ENCODE assay signal across 8 cellular contexts in genomic region chr19:52269338-52270261, GRCh38. TPM values are rescaled to one million over a fixed set of nuclear protein-coding genes. Genes with fewer than 3 reads are reported as not detected.
DNase-seq lines count a peak whose midpoint lies in the region; ATAC-seq and TF ChIP-seq lines count a peak whose summit lies in the region.

TSS of gene ZNF766 (plus strand) at chr19:52269587. CDS start at chr19:52269614, 27 bp downstream.

- WGBS in ovary, 3 donors: 0% methylated on average over 66 to 70 of the region's 70 CpGs
- 0% methylated on average over 30 to 49 of the region's 70 CpGs for WGBS in thyroid gland, 2 donors

- H2AFZ ChIP-seq in SU-DHL-6 (ENCODE audit: low read depth, low read length, severe bottlenecking): peak within 1 kb of the TSS; percentile 79

- no peaks in the 10 kb centered on the region for H4K20me1 ChIP-seq in SU-DHL-6 (ENCODE audit: low read depth, low read length)

- H3K36me3 Mint-ChIP-seq in activated naive CD8-positive, alpha-beta T cell treated with anti-CD3 and anti-CD28 coated beads, Interleukin-2, amount 10 ng/mL, durations not matched to agents 7 days and 5 days: peaks cover 44% of the 10 kb centered on the region

- peak; percentile 84 for TF ChIP-seq POLR2A in ovary (IDR thresholded peaks at IDR 0.05)
- peak in 1 of 2 donors; percentile 92 for TF ChIP-seq POLR2A in thyroid gland (IDR thresholded peaks at IDR 0.05)

- peak; percentile 97 for DNase-seq in GM10248 (ENCODE audit: extremely low spot score)
- DNase-seq in NCI-H128 (lab: John Stamatoyannopoulos, UW; ENCODE audit: unreplicated experiment): peak; percentile 92
- peak; percentile 98 for DNase-seq in activated naive CD8-positive, alpha-beta T cell treated with anti-CD3 and anti-CD28 coated beads, Interleukin-2, amount 10 ng/mL, durations not matched to agents 7 days and 5 days
- peak; percentile 99 for DNase-seq in Right ventricle myocardium inferior (ENCODE audit: missing footprints)
- DNase-seq in ovary: peak; percentile 96 to 98 (median 98)
- peak; percentile 98 to 99 for DNase-seq in thyroid gland

- H3K4me3 ChIP-seq in SU-DHL-6 (ENCODE audit: insufficient read depth, low read length, poor library complexity, severe bottlenecking) (peak within 1 kb of the TSS; percentile 92), ovary (peak within 1 kb of the TSS; percentile 87), thyroid gland (replicated peaks in 1 of 3) (peak within 1 kb of the TSS; percentile 64 to 95 (median 77))

- H3K27ac ChIP-seq in SU-DHL-6 (ENCODE audit: low read depth, low read length) (peak within 1 kb of the TSS; percentile 65), ovary (peak within 1 kb of the TSS; percentile 66 to 77), thyroid gland (peak within 1 kb of the TSS; percentile 86 to 92 (median 88))

- H3K9me3 ChIP-seq in SU-DHL-6 (ENCODE audit: insufficient read depth, low read length) (no peaks in the 10 kb centered on the region), ovary (no peaks in the 10 kb centered on the region), thyroid gland (no peaks in the 10 kb centered on the region)

- no peak for TF ChIP-seq CTCF in GM10248 (IDR thresholded peaks at IDR 0.05; ENCODE audit: control extremely low read depth, extremely low read depth, low read depth, missing control alignments)
- TF ChIP-seq CTCF in SU-DHL-6 (IDR thresholded peaks at IDR 0.05; ENCODE audit: insufficient read depth, low read length, poor library complexity, severe bottlenecking): no peak
- no peak for TF ChIP-seq CTCF in ovary (IDR thresholded peaks at IDR 0.05)
- TF ChIP-seq CTCF in thyroid gland (IDR thresholded peaks at IDR 0.05): no peak

- peak within 1 kb of the TSS; percentile 99 for H3K4me3 Mint-ChIP-seq in activated naive CD8-positive, alpha-beta T cell treated with anti-CD3 and anti-CD28 coated beads, Interleukin-2, amount 10 ng/mL, durations not matched to agents 7 days and 5 days

- H3K9me3 Mint-ChIP-seq in activated naive CD8-positive, alpha-beta T cell treated with anti-CD3 and anti-CD28 coated beads, Interleukin-2, amount 10 ng/mL, durations not matched to agents 7 days and 5 days: peaks cover 26% of the 10 kb centered on the region

- H3K9me2 ChIP-seq in SU-DHL-6 (replicated peaks; ENCODE audit: insufficient read depth, low read length): no peaks in the 10 kb centered on the region

- intact Hi-C loops in Right ventricle myocardium inferior (cut with DNase I): loop anchor here (1.0 kb wide), 1 partner anchor 27 kb away; no protein-coding TSS in a partner anchor
- intact Hi-C loops in ovary (cut with DNase I): no loop called here
- intact Hi-C loops in thyroid gland (cut with DNase I): no loop called here

- H3F3A ChIP-seq in SU-DHL-6 (ENCODE audit: insufficient read depth): no peaks in the 10 kb centered on the region

- H3K27me3 ChIP-seq in SU-DHL-6 (ENCODE audit: low read length) (no peaks in the 10 kb centered on the region), ovary (no peaks in the 10 kb centered on the region), thyroid gland (no peaks in the 10 kb centered on the region)

- peaks cover 16% of the 10 kb centered on the region for H3K4me1 Mint-ChIP-seq in activated naive CD8-positive, alpha-beta T cell treated with anti-CD3 and anti-CD28 coated beads, Interleukin-2, amount 10 ng/mL, durations not matched to agents 7 days and 5 days

- peaks cover 10% of the 10 kb centered on the region for H3K4me1 ChIP-seq in ovary (ENCODE audit: insufficient read depth)
- peaks cover 17% of the 10 kb centered on the region in 2 donors for H3K4me1 ChIP-seq in thyroid gland

- TF ChIP-seq EP300 in ovary (IDR thresholded peaks at IDR 0.05): no peak

- peaks cover 49% of the 10 kb centered on the region for H3K79me2 ChIP-seq in SU-DHL-6 (ENCODE audit: insufficient read depth, low read length)

- no peaks in the 10 kb centered on the region for H3K27me3 Mint-ChIP-seq in activated naive CD8-positive, alpha-beta T cell treated with anti-CD3 and anti-CD28 coated beads, Interleukin-2, amount 10 ng/mL, durations not matched to agents 7 days and 5 days

- CTCF ChIA-PET in GM10248 (lab: Yijun Ruan, JAX): no interaction called here

- H3K4me2 ChIP-seq in SU-DHL-6 (ENCODE audit: low read depth, low read length, poor library complexity, severe bottlenecking): peak within 1 kb of the TSS; percentile 75

- POLR2A ChIA-PET in GM10248 (lab: Yijun Ruan, JAX): no interaction called here
- POLR2A ChIA-PET in activated naive CD8-positive, alpha-beta T cell treated with anti-CD3 and anti-CD28 coated beads, Interleukin-2, amount 10 ng/mL, durations not matched to agents 7 days and 5 days (lab: Charles Lee): no interaction called here

- peak within 1 kb of the TSS; percentile 96 for H3K27ac Mint-ChIP-seq in activated naive CD8-positive, alpha-beta T cell treated with anti-CD3 and anti-CD28 coated beads, Interleukin-2, amount 10 ng/mL, durations not matched to agents 7 days and 5 days

- ATAC-seq in HG02678 (IDR thresholded peaks at IDR 0.05; ENCODE audit: unreplicated experiment): peak; percentile 97
- ATAC-seq in activated naive CD8-positive, alpha-beta T cell treated with anti-CD3 and anti-CD28 coated beads, Interleukin-2, amount 10 ng/mL, durations not matched to agents 7 days and 5 days (ENCODE audit: low read depth): peak; percentile 91
- peak; percentile 100 for ATAC-seq in Right ventricle myocardium inferior

- peaks cover 8% of the 10 kb centered on the region for H3K36me3 ChIP-seq in SU-DHL-6 (ENCODE audit: low read length)
- no peaks in the 10 kb centered on the region for H3K36me3 ChIP-seq in ovary
- H3K36me3 ChIP-seq in thyroid gland: no peaks in the 10 kb centered on the region

- H3K9ac ChIP-seq in SU-DHL-6 (ENCODE audit: low read length): peak within 1 kb of the TSS; percentile 94

RNA-seq across cellular contexts. Expression of gene ZNF766, which starts in this region (rescaled TPM):
- total RNA-seq in activated naive CD8-positive, alpha-beta T cell treated with anti-CD3 and anti-CD28 coated beads, Interleukin-2, amount 10 ng/mL, durations not matched to agents 7 days and 5 days: 10 to 100 TPM; 37.1 to 38.7 TPM
- total RNA-seq in Right ventricle myocardium inferior (9.7 TPM), ovary (10 to 100 TPM in 5 of 7 donors, 1 to 10 TPM in 2; 5.2 to 26.4 (median 19.8) TPM), thyroid gland (10 to 100 TPM; 13.2 to 26.5 (median 16.1) TPM)
- 10 to 100 TPM; 10.1 to 24.3 TPM for polyA plus RNA-seq in ovary

Comparison
In these comparisons a context has a peak if more than half of its experiments do, and no peak if none do; other contexts are left out.
1. Peak in every context shown above with its lines: DNase-seq, ATAC-seq, H3K4me3 ChIP-seq and H3K27ac ChIP-seq.